18 cellular contexts compared by ENCODE assay signal in genomic region chr9:127873223-127873691, GRCh38. TPM values are rescaled to one million over a fixed set of nuclear protein-coding genes. Genes with fewer than 3 reads are reported as not detected.
DNase-seq lines count a peak whose midpoint lies in the region; ATAC-seq and TF ChIP-seq lines count a peak whose summit lies in the region.
"Had no signal": no experiment of that assay in that cellular context is flagged by ENCODE, and none has a peak within 500 bp of the region (broad histone marks: within the 10 kb centered on the region; RNA-seq: fewer than 3 reads in every experiment).

No MANE protein-coding gene starts in this region.

- H3K27ac ChIP-seq in coronary artery (peak overlapping the region; percentile 73 to 93), mesenchymal stem cell (ENCODE audit: low read length, poor library complexity, severe bottlenecking) (no peak overlapping the region)
- H3K27ac ChIP-seq: 22Rv1, Peyer's patch had no signal

- WGBS in mesenchymal stem cell, result 81% methylated on average over 19 of the region's 19 CpGs

- DNase-seq in DMS 273 (lab: John Stamatoyannopoulos, UW; ENCODE audit: unreplicated experiment) (peak; percentile 61), DMS 273 treated with DMSO at 0.1 percent for 48 hours (lab: John Stamatoyannopoulos, UW) (no peak), coronary artery (ENCODE audit: low spot score) (no peak), mesenchymal stem cell (no peak), BE2C (no peak), A172 (ENCODE audit: low spot score) (no peak)
- DNase-seq in stimulated activated effector memory CD8-positive, alpha-beta T cell treated with anti-CD3 and anti-CD28 coated beads, Interleukin-12 subunit alpha, Interleukin-12 subunit beta, amount 100 ng/mL, for 72 hours (ENCODE audit: low spot score in 2 of 2), result no peak
- DNase-seq: activated CD4-positive, CD25-positive, alpha-beta regulatory T cell; activated CD8-positive, alpha-beta memory T cell treated with anti-CD3 and anti-CD28 coated beads, Interleukin-2, amount 50 U/mL, for 48 hours; activated naive CD4-positive, alpha-beta T cell treated with anti-CD3 and anti-CD28 coated beads, Interleukin-2, amount 50 U/mL, for 16 hours; CD4-positive, alpha-beta memory T cell; NCI-H1694 treated with DMSO at 0.1 percent for 48 hours; NCI-H526 treated with DMSO at 0.1 percent for 48 hours; Peyer's patch; T-helper 1 cell had no signal

- no peak overlapping the region for H3K23ac ChIP-seq in mesenchymal stem cell (ENCODE audit: low read length in 2 of 2)

- H3K4me1 ChIP-seq in mesenchymal stem cell (ENCODE audit: control insufficient read depth, insufficient read depth, low read depth, low read length) (peaks cover 45% of the 10 kb centered on the region), BE2C (peaks cover 4% of the 10 kb centered on the region)

- no peak overlapping the region for H2AK5ac ChIP-seq in mesenchymal stem cell (ENCODE audit: low read length, severe bottlenecking)

- no peak for ATAC-seq in stimulated activated effector memory CD8-positive, alpha-beta T cell treated with anti-CD3 and anti-CD28 coated beads, Interleukin-12 subunit alpha, Interleukin-12 subunit beta, amount 100 ng/mL, for 72 hours
- ATAC-seq in GM21526 (IDR thresholded peaks at IDR 0.05; ENCODE audit: low FRiP score, unreplicated experiment), result no peak

- TF ChIP-seq CTCF in coronary artery (IDR thresholded peaks at IDR 0.05) (no peak), BE2C (IDR thresholded peaks at IDR 0.05; ENCODE audit: low read depth, low read length) (no peak)

- no peak overlapping the region for H2BK5ac ChIP-seq in mesenchymal stem cell (ENCODE audit: low read depth, low read length, poor library complexity, severe bottlenecking)

- no peak overlapping the region for H3K4me2 ChIP-seq in mesenchymal stem cell (ENCODE audit: low read length, poor library complexity, severe bottlenecking)

- no peak overlapping the region for H2AFZ ChIP-seq in mesenchymal stem cell (ENCODE audit: low read depth, low read length)

- H3K4me3 ChIP-seq in coronary artery (peak overlapping the region; percentile 79), mesenchymal stem cell (ENCODE audit: insufficient read depth in 1 of 2, low read depth in 1 of 2, low read length in 2 of 2) (peak overlapping the region in 1 of 2 experiments; percentile 75), BE2C (ENCODE audit: low read depth, low read length) (no peak overlapping the region)
- H3K4me3 ChIP-seq: lung, Peyer's patch had no signal

- no peak overlapping the region for H4K91ac ChIP-seq in mesenchymal stem cell (ENCODE audit: low read length)

- no peak overlapping the region for H2BK15ac ChIP-seq in mesenchymal stem cell (ENCODE audit: low read depth, poor library complexity, severe bottlenecking)

- H3K14ac ChIP-seq in mesenchymal stem cell (ENCODE audit: low read length in 2 of 2), result no peak overlapping the region

- H3K27me3 ChIP-seq in mesenchymal stem cell (ENCODE audit: control insufficient read depth in 1 of 2, insufficient read depth in 1 of 2, low read length in 2 of 2) (no peaks in the 10 kb centered on the region), BE2C (no peaks in the 10 kb centered on the region)
- H3K27me3 ChIP-seq: Peyer's patch had no signal

- no peaks in the 10 kb centered on the region for H3K9me3 Mint-ChIP-seq in stimulated activated effector memory CD8-positive, alpha-beta T cell treated with anti-CD3 and anti-CD28 coated beads, Interleukin-12 subunit alpha, Interleukin-12 subunit beta, amount 100 ng/mL, for 72 hours
- H3K9me3 Mint-ChIP-seq: CD4-positive, alpha-beta memory T cell had no signal

- H2BK12ac ChIP-seq in mesenchymal stem cell (ENCODE audit: low read length in 2 of 2), result peak overlapping the region in 1 of 2 experiments; percentile 17

- peaks cover 6% of the 10 kb centered on the region for H3K36me3 Mint-ChIP-seq in stimulated activated effector memory CD8-positive, alpha-beta T cell treated with anti-CD3 and anti-CD28 coated beads, Interleukin-12 subunit alpha, Interleukin-12 subunit beta, amount 100 ng/mL, for 72 hours

- H3K4me1 Mint-ChIP-seq in stimulated activated effector memory CD8-positive, alpha-beta T cell treated with anti-CD3 and anti-CD28 coated beads, Interleukin-12 subunit alpha, Interleukin-12 subunit beta, amount 100 ng/mL, for 72 hours, result peaks cover 19% of the 10 kb centered on the region

- peaks cover 19% of the 10 kb centered on the region for H3K79me1 ChIP-seq in mesenchymal stem cell (replicated peaks; ENCODE audit: low read length, poor library complexity, severe bottlenecking)

- H3K36me3 ChIP-seq in mesenchymal stem cell (ENCODE audit: control insufficient read depth in 1 of 2, insufficient read depth in 2 of 2, low read depth in 1 of 2, low read length in 2 of 2) (peaks cover 53 to 56% of the 10 kb centered on the region in 2 experiments), BE2C (peaks cover 4% of the 10 kb centered on the region; the same call in 1 of the 2 replicates)
- H3K36me3 ChIP-seq: Peyer's patch had no signal

- H3K9ac ChIP-seq in mesenchymal stem cell (ENCODE audit: low read length), result peak overlapping the region; percentile 77

- H3K9me3 ChIP-seq in mesenchymal stem cell (ENCODE audit: control insufficient read depth, low read length), result no peaks in the 10 kb centered on the region
- H3K9me3 ChIP-seq in BE2C, result no peaks in the 10 kb centered on the region
- H3K9me3 ChIP-seq: Peyer's patch had no signal

- H2BK120ac ChIP-seq in mesenchymal stem cell (ENCODE audit: low read depth, low read length), result no peak overlapping the region

- no peak overlapping the region for H3K4me3 Mint-ChIP-seq in stimulated activated effector memory CD8-positive, alpha-beta T cell treated with anti-CD3 and anti-CD28 coated beads, Interleukin-12 subunit alpha, Interleukin-12 subunit beta, amount 100 ng/mL, for 72 hours
- H3K4me3 Mint-ChIP-seq: CD4-positive, alpha-beta memory T cell had no signal

- no peak overlapping the region for H4K8ac ChIP-seq in mesenchymal stem cell (ENCODE audit: low read length)

- no peak overlapping the region for H3K18ac ChIP-seq in mesenchymal stem cell (ENCODE audit: low read depth in 1 of 2, low read length in 2 of 2)

- no peak overlapping the region for H3K4ac ChIP-seq in mesenchymal stem cell (ENCODE audit: low read depth in 1 of 2, low read length in 2 of 2)

- H3K27ac Mint-ChIP-seq in stimulated activated effector memory CD8-positive, alpha-beta T cell treated with anti-CD3 and anti-CD28 coated beads, Interleukin-12 subunit alpha, Interleukin-12 subunit beta, amount 100 ng/mL, for 72 hours, result peak overlapping the region; percentile 64

RNA-seq across cellular contexts. Expression of gene AK1, which starts 4.2 kb away (rescaled TPM):
- 127 TPM for polyA plus RNA-seq in mesenchymal stem cell (2013, experiment 1 of 2)
- 132 TPM for polyA plus RNA-seq in mesenchymal stem cell (2013, experiment 2 of 2)
- polyA plus RNA-seq in BE2C (2012; ENCODE audit: insufficient read depth, insufficient read length, low read depth), result 236 TPM
- 151 and 173 TPM in 2 replicates for total RNA-seq in A172 (2014; rRNA removed; shearing (Covaris generic))

RNA-seq across cellular contexts. Expression of gene ENG, which starts 18.8 kb away (rescaled TPM):
- 287 TPM for polyA plus RNA-seq in mesenchymal stem cell (2013, experiment 1 of 2)
- 284 TPM for polyA plus RNA-seq in mesenchymal stem cell (2013, experiment 2 of 2)
- polyA plus RNA-seq in BE2C (2012; ENCODE audit: insufficient read depth, insufficient read length, low read depth), result 9.0 TPM
- 35.4 and 49.5 TPM in 2 replicates for total RNA-seq in A172 (2014; rRNA removed; shearing (Covaris generic))

RNA-seq across cellular contexts. Expression of gene ST6GALNAC6, which starts 26.1 kb away (rescaled TPM):
- 45.2 TPM for polyA plus RNA-seq in mesenchymal stem cell (2013, experiment 1 of 2)
- polyA plus RNA-seq in mesenchymal stem cell (2013, experiment 2 of 2), result 45.9 TPM
- 40.4 TPM for polyA plus RNA-seq in BE2C (2012; ENCODE audit: insufficient read depth, insufficient read length, low read depth)
- 40.6 and 61.6 TPM in 2 replicates for total RNA-seq in A172 (2014; rRNA removed; shearing (Covaris generic))

RNA-seq across cellular contexts. Expression of gene ST6GALNAC4, which starts 43.6 kb away (rescaled TPM):
- 32.1 TPM for polyA plus RNA-seq in mesenchymal stem cell (2013, experiment 1 of 2)
- 29.4 TPM for polyA plus RNA-seq in mesenchymal stem cell (2013, experiment 2 of 2)
- polyA plus RNA-seq in BE2C (2012; ENCODE audit: insufficient read depth, insufficient read length, low read depth), result 39.4 TPM
- total RNA-seq in A172 (2014; rRNA removed; shearing (Covaris generic)), result 32.7 and 38.3 TPM in 2 replicates

RNA-seq across cellular contexts. Expression of gene PIP5KL1, which starts 57.3 kb away (rescaled TPM):
- 2.0 TPM for polyA plus RNA-seq in mesenchymal stem cell (2013, experiment 1 of 2)
- polyA plus RNA-seq in mesenchymal stem cell (2013, experiment 2 of 2), result 1.8 TPM
- 0.74 TPM for polyA plus RNA-seq in BE2C (2012; ENCODE audit: insufficient read depth, insufficient read length, low read depth)
- 1.6 and 3.4 TPM in 2 replicates for total RNA-seq in A172 (2014; rRNA removed; shearing (Covaris generic))
